20 cellular contexts compared by ENCODE assay signal in genomic region chr1:164261691-164262240, GRCh38.
DNase-seq lines count a peak whose midpoint lies in the region; ATAC-seq and TF ChIP-seq lines count a peak whose summit lies in the region.
"Had no signal": no experiment of that assay in that cellular context is flagged by ENCODE, and none has a peak within 500 bp of the region (broad histone marks: within the 10 kb centered on the region; RNA-seq: fewer than 3 reads in every experiment).

No MANE protein-coding gene starts in this region.

- intact Hi-C loops in MCF 10A (cut with micrococcal nuclease) (no loop called here), mammary epithelial cell (cut with micrococcal nuclease) (no loop called here), transverse colon (cut with DNase I; ENCODE audit: low total_unique reads) (no loop called here)

- H3K9ac ChIP-seq in mammary epithelial cell (ENCODE audit: insufficient read depth, low read length), result no peak overlapping the region
- H3K9ac ChIP-seq: SK-N-SH had no signal

- H3K27me3 ChIP-seq in mammary epithelial cell (ENCODE audit: insufficient read depth, low read length) (no peaks in the 10 kb centered on the region), transverse colon (no peaks in the 10 kb centered on the region)
- H3K27me3 ChIP-seq: Peyer's patch had no signal

- dilution Hi-C loops in mammary epithelial cell (cut with HindIII; ENCODE audit: low sequenced_read_pairs), result no loop called here

- H3K4me3 ChIP-seq in mammary epithelial cell (replicated peaks in 1 of 3; ENCODE audit: insufficient read depth in 1 of 3, low read depth in 2 of 3, low read length in 3 of 3) (no peak overlapping the region), transverse colon (no peak overlapping the region)
- H3K4me3 ChIP-seq: Peyer's patch had no signal

- peaks cover 32% of the 10 kb centered on the region for H3K4me1 Mint-ChIP-seq in MCF 10A (ENCODE audit: insufficient read depth, unreplicated experiment)
- no peaks in the 10 kb centered on the region for H3K4me1 Mint-ChIP-seq in activated T-cell treated with anti-CD3 and anti-CD28 coated beads, Interleukin-2, amount 50 U/mL, for 4 hours (ENCODE audit: low read depth)
- H3K4me1 Mint-ChIP-seq: H9 had no signal

- H3K9me3 ChIP-seq in mammary epithelial cell (replicated peaks; ENCODE audit: insufficient read depth, low read length) (peaks cover 3% of the 10 kb centered on the region), transverse colon (no peaks in the 10 kb centered on the region)
- H3K9me3 ChIP-seq: Peyer's patch, SK-N-SH had no signal

- POLR2A ChIA-PET in MCF 10A (lab: Yijun Ruan, JAX), result interaction anchor here (0.8 kb wide), 1 partner anchor 533 kb away, joined by 3 read pairs; no protein-coding TSS in a partner anchor

- no peak overlapping the region for H3K4me3 Mint-ChIP-seq in MCF 10A (ENCODE audit: unreplicated experiment)
- no peak overlapping the region for H3K4me3 Mint-ChIP-seq in activated T-cell treated with anti-CD3 and anti-CD28 coated beads, Interleukin-2, amount 50 U/mL, for 4 hours
- H3K4me3 Mint-ChIP-seq: H9 had no signal

- H4K20me1 ChIP-seq in mammary epithelial cell (ENCODE audit: insufficient read depth, low read length), result no peaks in the 10 kb centered on the region

- BruUV-seq in MCF 10A (replicated peaks; lab: Mats Ljungman, UMichigan) (no TSS peak), mammary epithelial cell (replicated peaks; lab: Mats Ljungman, UMichigan) (no TSS peak)

- TF ChIP-seq POLR2A in transverse colon (IDR thresholded peaks at IDR 0.05), result no peak

- H2AFZ ChIP-seq in mammary epithelial cell (ENCODE audit: low read depth, low read length), result no peak overlapping the region

- H3K27ac ChIP-seq in mammary epithelial cell (ENCODE audit: insufficient read depth, low read depth, low read length), result no peak overlapping the region
- H3K27ac ChIP-seq in transverse colon, result peak overlapping the region in 1 of 4 donors; percentile 32

- H3K4me1 ChIP-seq in mammary epithelial cell (ENCODE audit: insufficient read depth, low read length) (no peaks in the 10 kb centered on the region), transverse colon (peaks cover 0 to 6% (median 0%) of the 10 kb centered on the region in 4 donors)
- H3K4me1 ChIP-seq: Peyer's patch had no signal

- no peaks in the 10 kb centered on the region for H3K9me3 Mint-ChIP-seq in MCF 10A (ENCODE audit: unreplicated experiment)
- peaks cover 14% of the 10 kb centered on the region for H3K9me3 Mint-ChIP-seq in activated T-cell treated with anti-CD3 and anti-CD28 coated beads, Interleukin-2, amount 50 U/mL, for 4 hours

- H3K4me2 ChIP-seq in mammary epithelial cell (ENCODE audit: insufficient read depth, low read depth, low read length), result no peak overlapping the region
- H3K4me2 ChIP-seq: SK-N-SH had no signal

- DNase-seq in MCF 10A (ENCODE audit: unreplicated experiment) (peak; percentile 70), mammary epithelial cell (no peak), NCI-H526 (lab: John Stamatoyannopoulos, UW) (peak; percentile 20 to 68), transverse colon (peak; percentile 11), NOMO-1 treated with DMSO at 0.1 percent for 48 hours (lab: John Stamatoyannopoulos, UW; ENCODE audit: unreplicated experiment) (no peak)
- DNase-seq in activated T-cell treated with anti-CD3 and anti-CD28 coated beads, Interleukin-2, amount 50 U/mL, for 48 hours, result no peak
- no peak for DNase-seq in activated T-cell treated with anti-CD3 and anti-CD28 coated beads, Interleukin-2, amount 50 U/mL, for 4 hours
- DNase-seq: C1 segment of cervical spinal cord, H9, IMR-90, Karpas-422, NCI-H1105 treated with DMSO at 0.1 percent for 48 hours, NCI-H187 treated with DMSO at 0.1 percent for 48 hours, NCI-H226, NCI-H774, Peyer's patch, Right ventricle myocardium superior, SK-N-SH, T-helper 1 cell had no signal

- H3K79me2 ChIP-seq in mammary epithelial cell (ENCODE audit: insufficient read depth, low read length), result no peaks in the 10 kb centered on the region

- CTCF ChIA-PET in MCF 10A (lab: Yijun Ruan, JAX) (interaction anchor here (0.6 to 0.8 kb wide), 3 partner anchors 22 to 1088 kb away, joined by 3 to 4 read pairs (median 3); no protein-coding TSS in a partner anchor), mammary epithelial cell (lab: Charles Lee; ENCODE audit: low non-redundant PET) (no interaction called here)

- no peak overlapping the region for H3K27ac Mint-ChIP-seq in MCF 10A (ENCODE audit: low read depth, unreplicated experiment)
- H3K27ac Mint-ChIP-seq: H9 had no signal

- TF ChIP-seq EP300 in transverse colon (IDR thresholded peaks at IDR 0.05; ENCODE audit: low read depth), result no peak

- no peaks in the 10 kb centered on the region for H3K36me3 Mint-ChIP-seq in MCF 10A (ENCODE audit: insufficient read depth, unreplicated experiment)
- no peaks in the 10 kb centered on the region for H3K36me3 Mint-ChIP-seq in activated T-cell treated with anti-CD3 and anti-CD28 coated beads, Interleukin-2, amount 50 U/mL, for 4 hours (ENCODE audit: insufficient read depth)

- in situ Hi-C loops in mammary epithelial cell (cut with MboI; ENCODE audit: low sequenced_read_pairs in 2 of 2), result no loop called here
- in situ Hi-C loops in transverse colon (cut with MboI; ENCODE audit: low pct_ligation_motif_present in 1 of 4, low pct_unique_long_range_greater_than_20kb in 1 of 4, low sequenced_read_pairs in 3 of 4), result no loop called here

- H3K36me3 ChIP-seq in mammary epithelial cell (ENCODE audit: insufficient read depth, low read length), result no peaks in the 10 kb centered on the region
- H3K36me3 ChIP-seq in transverse colon, result no peaks in the 10 kb centered on the region
- H3K36me3 ChIP-seq: Peyer's patch had no signal

- no peak for TF ChIP-seq CTCF in MCF 10A (IDR thresholded peaks at IDR 0.05; ENCODE audit: unreplicated experiment)
- TF ChIP-seq CTCF in mammary epithelial cell (conservative IDR thresholded peaks at IDR 0.05 in 1 of 2, IDR thresholded peaks at IDR 0.05 in 1 of 2; ENCODE audit: extremely low read depth in 1 of 2, insufficient read depth in 1 of 2, low read depth in 1 of 2, low read length in 2 of 2), result no peak
- TF ChIP-seq CTCF in transverse colon (IDR thresholded peaks at IDR 0.05), result no peak

- 66% methylated on average over 2 of the region's 2 CpGs for WGBS in mammary epithelial cell (ENCODE audit: low coverage, missing lambda C conversion rate)
- 36 to 41% methylated on average over 2 of the region's 2 CpGs for WGBS in transverse colon (ENCODE audit: low coverage in 1 of 2), 2 donors

- ATAC-seq in esophagus mucosa, result peak; percentile 80
- no peak for ATAC-seq in activated T-cell treated with anti-CD3 and anti-CD28 coated beads, Interleukin-2, amount 50 U/mL, for 4 hours

- H3K27me3 Mint-ChIP-seq in MCF 10A (ENCODE audit: insufficient read depth, unreplicated experiment), result no peaks in the 10 kb centered on the region
- H3K27me3 Mint-ChIP-seq in activated T-cell treated with anti-CD3 and anti-CD28 coated beads, Interleukin-2, amount 50 U/mL, for 4 hours (ENCODE audit: low read depth), result no peaks in the 10 kb centered on the region

Comparison
In these comparisons a context has a peak if more than half of its experiments do, and no peak if none do; other contexts are left out.
1. DNase-seq: peak in MCF 10A (single experiment), NCI-H526 (2 of 2) and transverse colon (single experiment); none in mammary epithelial cell (single experiment), NOMO-1 treated with DMSO at 0.1 percent for 48 hours (single experiment), activated T-cell treated with anti-CD3 and anti-CD28 coated beads, Interleukin-2, amount 50 U/mL, for 48 hours (0 of 2) and activated T-cell treated with anti-CD3 and anti-CD28 coated beads, Interleukin-2, amount 50 U/mL, for 4 hours (single experiment).